In genomic region chr12:68630598-68630997, GRCh38 we compare ENCODE assay signal across 16 cellular contexts. TPM values are rescaled to one million over a fixed set of nuclear protein-coding genes. Genes with fewer than 3 reads are reported as not detected.
DNase-seq lines count a peak whose midpoint lies in the region; ATAC-seq and TF ChIP-seq lines count a peak whose summit lies in the region.
"Had no signal": no experiment of that assay in that cellular context is flagged by ENCODE, and none has a peak within 500 bp of the region (broad histone marks: within the 10 kb centered on the region; RNA-seq: fewer than 3 reads in every experiment).

No MANE protein-coding gene starts in this region.

- H2AFZ ChIP-seq in OCI-LY1 (ENCODE audit: low read length): no peak overlapping the region

- no peak for ATAC-seq in stimulated activated naive CD8-positive, alpha-beta T cell treated with anti-CD3 and anti-CD28 coated beads, Interleukin-15, Interleukin-2, amounts not matched to agents 100 U/mL and 50 U/mL, for 24 hours
- ATAC-seq in memory B cell (ENCODE audit: low read depth) (peak; percentile 53), HG03565 (IDR thresholded peaks at IDR 0.05; ENCODE audit: unreplicated experiment) (no peak)
- ATAC-seq in stimulated activated naive B cell treated with anti-CD40 and anti-IgM and Interleukin-4, amounts not matched to agents 10 μg/mL and 1 μg/mL and 100 μg/mL, for 72 hours (replicated peaks): no peak
- ATAC-seq: sciatic nerve had no signal

- H3K4me1 Mint-ChIP-seq in stimulated activated naive CD8-positive, alpha-beta T cell treated with anti-CD3 and anti-CD28 coated beads, Interleukin-15, Interleukin-2, amounts not matched to agents 100 ng/mL and 50 ng/mL, for 24 hours (ENCODE audit: low read depth): peaks cover 92% of the 10 kb centered on the region
- H3K4me1 Mint-ChIP-seq in memory B cell: peaks cover 46% of the 10 kb centered on the region
- H3K4me1 Mint-ChIP-seq in stimulated activated naive B cell treated with anti-CD40 and anti-IgM and Interleukin-4, amounts not matched to agents 10 μg/mL and 1 μg/mL and 100 μg/mL, for 72 hours: peaks cover 33 to 78% of the 10 kb centered on the region in 2 donors
- H3K4me1 Mint-ChIP-seq: H9 had no signal

- peak overlapping the region; percentile 85 for H3K27ac ChIP-seq in OCI-LY1 (ENCODE audit: low read depth, low read length, poor library complexity, severe bottlenecking)
- peak overlapping the region in 2 of 3 donors; percentile 10 to 45 for H3K27ac ChIP-seq in thyroid gland
- H3K27ac ChIP-seq: pancreas, testis had no signal

- no peaks in the 10 kb centered on the region for H4K20me1 ChIP-seq in OCI-LY1 (ENCODE audit: insufficient read depth, low read length)

- no peak for DNase-seq in stimulated activated naive CD8-positive, alpha-beta T cell treated with anti-CD3 and anti-CD28 coated beads, Interleukin-15, Interleukin-2, amounts not matched to agents 100 U/mL and 50 U/mL, for 24 hours
- DNase-seq in memory B cell (ENCODE audit: low spot score in 2 of 2) (no peak), thyroid gland (peak; percentile 36 to 61), hippocampal formation (lab: John Stamatoyannopoulos, UW) (no peak)
- no peak for DNase-seq in stimulated activated naive B cell treated with anti-CD40 and anti-IgM and Interleukin-4, amounts not matched to agents 10 μg/mL and 1 μg/mL and 100 μg/mL, for 72 hours
- DNase-seq: activated effector memory CD4-positive, alpha-beta T cell treated with Interleukin-2 at 50 U/mL for 16 hours; H9; NCI-H146; NCI-H82; pancreas; testis had no signal

- WGBS in thyroid gland, 2 donors: 69 to 70% methylated on average over 7 of the region's 7 CpGs

- peak overlapping the region; percentile 73 for H3K27ac Mint-ChIP-seq in stimulated activated naive CD8-positive, alpha-beta T cell treated with anti-CD3 and anti-CD28 coated beads, Interleukin-15, Interleukin-2, amounts not matched to agents 100 ng/mL and 50 ng/mL, for 24 hours
- peak overlapping the region; percentile 88 for H3K27ac Mint-ChIP-seq in memory B cell
- no peak overlapping the region for H3K27ac Mint-ChIP-seq in stimulated activated naive B cell treated with anti-CD40 and anti-IgM and Interleukin-4, amounts not matched to agents 10 μg/mL and 1 μg/mL and 100 μg/mL, for 72 hours

- H3K79me2 ChIP-seq in OCI-LY1 (ENCODE audit: insufficient read depth, low read length): peaks cover 97% of the 10 kb centered on the region

- H3K4me3 ChIP-seq in OCI-LY1 (ENCODE audit: low read depth, low read length, poor library complexity, severe bottlenecking) (peak overlapping the region; percentile 3), thyroid gland (replicated peaks in 1 of 3) (no peak overlapping the region)
- H3K4me3 ChIP-seq: ascending aorta, pancreas, testis had no signal

- peaks cover 63% of the 10 kb centered on the region for H3K36me3 Mint-ChIP-seq in stimulated activated naive CD8-positive, alpha-beta T cell treated with anti-CD3 and anti-CD28 coated beads, Interleukin-15, Interleukin-2, amounts not matched to agents 100 ng/mL and 50 ng/mL, for 24 hours (ENCODE audit: low read depth)
- H3K36me3 Mint-ChIP-seq in memory B cell: peaks cover 17% of the 10 kb centered on the region
- H3K36me3 Mint-ChIP-seq in stimulated activated naive B cell treated with anti-CD40 and anti-IgM and Interleukin-4, amounts not matched to agents 10 μg/mL and 1 μg/mL and 100 μg/mL, for 72 hours: peaks cover 23 to 41% of the 10 kb centered on the region in 2 donors

- peaks cover 40% of the 10 kb centered on the region for H3K36me3 ChIP-seq in OCI-LY1 (ENCODE audit: insufficient read depth, low read length)
- H3K36me3 ChIP-seq in thyroid gland: no peaks in the 10 kb centered on the region

- H3K9ac ChIP-seq in OCI-LY1 (ENCODE audit: low read length): peak overlapping the region; percentile 12; the same call in 1 of the 2 replicates

- H3K27me3 ChIP-seq in OCI-LY1 (ENCODE audit: insufficient read depth, low read length) (no peaks in the 10 kb centered on the region), thyroid gland (no peaks in the 10 kb centered on the region)
- H3K27me3 ChIP-seq: ascending aorta, pancreas, testis had no signal

- peaks cover 19% of the 10 kb centered on the region; the same call in 1 of the 2 replicates for H3K9me3 ChIP-seq in OCI-LY1 (ENCODE audit: low read length)
- no peaks in the 10 kb centered on the region for H3K9me3 ChIP-seq in thyroid gland
- H3K9me3 ChIP-seq: pancreas, testis had no signal

- H3K4me1 ChIP-seq in OCI-LY1 (ENCODE audit: insufficient read depth, low read length, severe bottlenecking) (peaks cover 73% of the 10 kb centered on the region), thyroid gland (peaks cover 30 to 55% of the 10 kb centered on the region in 2 donors)

- intact Hi-C loops in thyroid gland (cut with DNase I): no loop called here

- peak overlapping the region; percentile 52 for H3K4me2 ChIP-seq in OCI-LY1 (ENCODE audit: low read length)

- no peaks in the 10 kb centered on the region for H3K9me2 ChIP-seq in OCI-LY1 (ENCODE audit: low read depth, low read length)

- TF ChIP-seq CTCF in OCI-LY1 (IDR thresholded peaks at IDR 0.05; ENCODE audit: low read length) (no peak), thyroid gland (IDR thresholded peaks at IDR 0.05) (no peak)

- peaks cover 6% of the 10 kb centered on the region; the same call in 1 of the 2 replicates for H3F3A ChIP-seq in OCI-LY1 (ENCODE audit: insufficient read depth, low read length)

- no peak overlapping the region for H3K4me3 Mint-ChIP-seq in stimulated activated naive CD8-positive, alpha-beta T cell treated with anti-CD3 and anti-CD28 coated beads, Interleukin-15, Interleukin-2, amounts not matched to agents 100 ng/mL and 50 ng/mL, for 24 hours
- H3K4me3 Mint-ChIP-seq in memory B cell: no peak overlapping the region
- peak overlapping the region in 1 of 2 donors; percentile 21 for H3K4me3 Mint-ChIP-seq in stimulated activated naive B cell treated with anti-CD40 and anti-IgM and Interleukin-4, amounts not matched to agents 10 μg/mL and 1 μg/mL and 100 μg/mL, for 72 hours
- H3K4me3 Mint-ChIP-seq: H9 had no signal

- TF ChIP-seq POLR2A in thyroid gland (IDR thresholded peaks at IDR 0.05): no peak

- no peaks in the 10 kb centered on the region for H3K27me3 Mint-ChIP-seq in stimulated activated naive CD8-positive, alpha-beta T cell treated with anti-CD3 and anti-CD28 coated beads, Interleukin-15, Interleukin-2, amounts not matched to agents 100 ng/mL and 50 ng/mL, for 24 hours
- no peaks in the 10 kb centered on the region for H3K27me3 Mint-ChIP-seq in memory B cell
- no peaks in the 10 kb centered on the region for H3K27me3 Mint-ChIP-seq in stimulated activated naive B cell treated with anti-CD40 and anti-IgM and Interleukin-4, amounts not matched to agents 10 μg/mL and 1 μg/mL and 100 μg/mL, for 72 hours

- H3K9me3 Mint-ChIP-seq in stimulated activated naive CD8-positive, alpha-beta T cell treated with anti-CD3 and anti-CD28 coated beads, Interleukin-15, Interleukin-2, amounts not matched to agents 100 ng/mL and 50 ng/mL, for 24 hours: peaks cover 8% of the 10 kb centered on the region
- H3K9me3 Mint-ChIP-seq in memory B cell: no peaks in the 10 kb centered on the region
- peaks cover 0 to 5% of the 10 kb centered on the region in 2 donors for H3K9me3 Mint-ChIP-seq in stimulated activated naive B cell treated with anti-CD40 and anti-IgM and Interleukin-4, amounts not matched to agents 10 μg/mL and 1 μg/mL and 100 μg/mL, for 72 hours

RNA-seq across cellular contexts. Expression of gene RAP1B, which starts 19.9 kb away (rescaled TPM):
- 100 to 1,000 TPM; 133 to 232 (median 193) TPM for total RNA-seq in thyroid gland

RNA-seq across cellular contexts. Expression of gene NUP107, which starts 56.2 kb away (rescaled TPM):
- total RNA-seq in thyroid gland: 10 to 100 TPM; 36.1 to 83.6 (median 43.5) TPM

Comparison
In these comparisons a context has a peak if more than half of its experiments do, and no peak if none do; other contexts are left out.
1. DNase-seq: peak in thyroid gland (2 of 2); none in stimulated activated naive CD8-positive, alpha-beta T cell treated with anti-CD3 and anti-CD28 coated beads, Interleukin-15, Interleukin-2, amounts not matched to agents 100 U/mL and 50 U/mL, for 24 hours (single experiment), memory B cell (0 of 2), stimulated activated naive B cell treated with anti-CD40 and anti-IgM and Interleukin-4, amounts not matched to agents 10 μg/mL and 1 μg/mL and 100 μg/mL, for 72 hours (single experiment) and hippocampal formation (0 of 2).